In the genomic region with DNA sequence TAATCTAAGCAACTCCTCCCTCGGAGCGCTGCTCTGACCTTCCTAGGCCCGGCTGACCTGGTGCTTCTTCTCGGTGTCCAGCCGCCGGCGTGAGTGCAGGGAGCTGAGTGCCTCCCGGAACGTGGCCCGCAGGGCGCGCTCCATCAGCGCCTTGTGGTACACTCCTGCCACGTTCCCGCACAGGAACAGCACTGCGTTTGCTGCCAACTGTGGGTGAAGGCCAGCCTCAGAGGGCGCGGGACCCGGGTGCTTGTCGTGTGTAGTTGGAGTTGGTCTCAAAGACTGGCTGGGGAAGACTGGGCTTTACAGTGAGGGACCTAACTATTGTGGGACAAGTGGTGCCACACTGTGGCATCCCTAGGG, we compare ENCODE assay signal across 13 cellular contexts. TPM values are rescaled to one million over a fixed set of nuclear protein-coding genes. Genes with fewer than 3 reads are reported as not detected.
DNase-seq lines count a peak whose midpoint lies in the region; ATAC-seq and TF ChIP-seq lines count a peak whose summit lies in the region.
"Had no signal": no experiment of that assay in that cellular context is flagged by ENCODE, and none has a peak within 500 bp of the region (broad histone marks: within the 10 kb centered on the region; RNA-seq: fewer than 3 reads in every experiment).

No MANE protein-coding gene starts in this region.

- no peaks in the 10 kb centered on the region for H3K79me2 ChIP-seq in OCI-LY7 (ENCODE audit: insufficient read depth, low read depth, low read length)

- no peak overlapping the region for H3K9ac ChIP-seq in iPS-20b (ENCODE audit: low read depth, low read length)

- H3K36me3 ChIP-seq in OCI-LY7 (ENCODE audit: insufficient read depth, low read length) = no peaks in the 10 kb centered on the region
- no peaks in the 10 kb centered on the region for H3K36me3 ChIP-seq in iPS-20b (ENCODE audit: insufficient read depth, low read depth, low read length)
- H3K36me3 ChIP-seq: ovary, tibial nerve had no signal

- no peak overlapping the region for H3K27ac ChIP-seq in OCI-LY7 (ENCODE audit: low read depth, low read length, poor library complexity, severe bottlenecking)
- H3K27ac ChIP-seq in iPS-20b (ENCODE audit: low read length) = no peak overlapping the region
- H3K27ac ChIP-seq: ovary had no signal

- H3K9me2 ChIP-seq in OCI-LY7 (ENCODE audit: insufficient read depth, low read length) = no peaks in the 10 kb centered on the region

- H3K9me3 ChIP-seq in OCI-LY7 (ENCODE audit: low read length) (no peaks in the 10 kb centered on the region), iPS-20b (ENCODE audit: insufficient read depth, low read depth, low read length) (peaks cover 4% of the 10 kb centered on the region; the same call in 1 of the 2 replicates)
- H3K9me3 ChIP-seq: ovary, Peyer's patch, tibial nerve had no signal

- no peak for ATAC-seq in HG02981 (IDR thresholded peaks at IDR 0.05; ENCODE audit: unreplicated experiment)

- CTCF ChIA-PET in OCI-LY7 (lab: Charles Lee; ENCODE audit: unreplicated experiment) = interaction anchor here (0.6 to 3.0 kb wide), 3 partner anchors 31 to 105 kb away, joined by 3 to 26 read pairs (median 16); a partner anchor contains a TSS

- in situ Hi-C loops in GM13977 (cut with MboI; ENCODE audit: low pct_unique_long_range_greater_than_20kb, low sequenced_read_pairs, unreplicated experiment) = loop anchor here (5.0 to 25.0 kb wide), 2 partner anchors 106 to 331 kb away; no protein-coding TSS in a partner anchor

- no peaks in the 10 kb centered on the region for H3K9me3 Mint-ChIP-seq in activated naive CD4-positive, alpha-beta T cell treated with anti-CD3 and anti-CD28 coated beads, Interleukin-2, amount 50 U/mL, for 24 hours
- H3K9me3 Mint-ChIP-seq: activated naive CD4-positive, alpha-beta T cell treated with anti-CD3 and anti-CD28 coated beads, Interleukin-2, amount 10 ng/mL, durations not matched to agents 7 days and 5 days had no signal

- H3K4me1 ChIP-seq in OCI-LY7 (ENCODE audit: insufficient read depth, low read length, poor library complexity, severe bottlenecking) (peaks cover 30% of the 10 kb centered on the region), iPS-20b (ENCODE audit: insufficient read depth, low read length) (no peaks in the 10 kb centered on the region; the same call in 1 of the 2 replicates)

- H3K4me1 Mint-ChIP-seq in activated naive CD4-positive, alpha-beta T cell treated with anti-CD3 and anti-CD28 coated beads, Interleukin-2, amount 50 U/mL, for 24 hours = peaks cover 34% of the 10 kb centered on the region

- H3K4me3 ChIP-seq in OCI-LY7 (ENCODE audit: low read depth, low read length, poor library complexity, severe bottlenecking) (no peak overlapping the region), iPS-20b (ENCODE audit: low read length) (peak overlapping the region; percentile 62; the same call in 1 of the 2 replicates)

- H3K4me3 Mint-ChIP-seq in activated naive CD4-positive, alpha-beta T cell treated with anti-CD3 and anti-CD28 coated beads, Interleukin-2, amount 50 U/mL, for 24 hours = peak overlapping the region; percentile 88

- peaks cover 6% of the 10 kb centered on the region for H3K27me3 Mint-ChIP-seq in activated naive CD4-positive, alpha-beta T cell treated with anti-CD3 and anti-CD28 coated beads, Interleukin-2, amount 50 U/mL, for 24 hours

- no peak overlapping the region for H3K27ac Mint-ChIP-seq in activated naive CD4-positive, alpha-beta T cell treated with anti-CD3 and anti-CD28 coated beads, Interleukin-2, amount 50 U/mL, for 24 hours

- intact Hi-C loops in OCI-LY7 (cut with micrococcal nuclease; ENCODE audit: unreplicated experiment) = loop anchor here (1.0 to 10.0 kb wide), 2 partner anchors 88 to 343 kb away; no protein-coding TSS in a partner anchor

- BruUV-seq in OCI-LY7 (replicated peaks; lab: Mats Ljungman, UMichigan) = no TSS peak

- H3K4me2 ChIP-seq in OCI-LY7 (ENCODE audit: low read length) = peak overlapping the region; percentile 70; the same call in 1 of the 2 replicates

- DNase-seq in activated naive CD4-positive, alpha-beta T cell (lab: John Stamatoyannopoulos, UW) = no peak
- DNase-seq in OCI-LY7 (ENCODE audit: low spot score) (no peak), NAMALWA (ENCODE audit: low spot score) (no peak), AG08395 (ENCODE audit: low spot score) (no peak), GM13977 (ENCODE audit: low spot score) (no peak)

- no peaks in the 10 kb centered on the region for H4K20me1 ChIP-seq in OCI-LY7 (ENCODE audit: insufficient read depth, low read length)

- TF ChIP-seq CTCF in OCI-LY7 (conservative IDR thresholded peaks at IDR 0.05; ENCODE audit: low read length) = no peak
- no peak for TF ChIP-seq CTCF in GM13977 (IDR thresholded peaks at IDR 0.05; ENCODE audit: extremely low read depth, insufficient read depth, missing control alignments)

- peaks cover 2% of the 10 kb centered on the region for H3K36me3 Mint-ChIP-seq in activated naive CD4-positive, alpha-beta T cell treated with anti-CD3 and anti-CD28 coated beads, Interleukin-2, amount 50 U/mL, for 24 hours

- peaks cover 83% of the 10 kb centered on the region for H3K27me3 ChIP-seq in iPS-20b (ENCODE audit: insufficient read depth, low read length)
- H3K27me3 ChIP-seq: ovary had no signal

- H2AFZ ChIP-seq in OCI-LY7 (ENCODE audit: low read length) = no peak overlapping the region

- POLR2A ChIA-PET in OCI-LY7 (lab: Charles Lee) = interaction anchor here (0.5 to 1.2 kb wide), 3 partner anchors 23 to 57 kb away, joined by 3 to 7 read pairs (median 6); no protein-coding TSS in a partner anchor

RNA-seq across cellular contexts. Expression of a gene that starts 3.2 kb away (rescaled TPM):
- 0.26 and 2.0 TPM in 2 replicates for total RNA-seq in OCI-LY7 (2014; rRNA removed; shearing (Covaris generic))
- 3.4 and 6.0 TPM in 2 replicates for total RNA-seq in OCI-LY7 (2022)

RNA-seq across cellular contexts. Expression of a gene that starts 8.1 kb away (rescaled TPM):
- total RNA-seq in OCI-LY7 (2014; rRNA removed; shearing (Covaris generic)) = 8.1 and 13.8 TPM in 2 replicates
- total RNA-seq in OCI-LY7 (2022) = 14.5 and 18.8 TPM in 2 replicates
- total RNA-seq: Daoy had no signal

RNA-seq across cellular contexts. Expression of a gene that starts 20.4 kb away (rescaled TPM):
- 15.8 and 17.9 TPM in 2 replicates for total RNA-seq in OCI-LY7 (2014; rRNA removed; shearing (Covaris generic))
- 28.3 and 30.5 TPM in 2 replicates for total RNA-seq in OCI-LY7 (2022)

RNA-seq across cellular contexts. Expression of a gene that starts 21.8 kb away (rescaled TPM):
- total RNA-seq in OCI-LY7 (2014; rRNA removed; shearing (Covaris generic)) = 15.7 and 18.2 TPM in 2 replicates
- 37.6 TPM in 2 replicates for total RNA-seq in OCI-LY7 (2022)

RNA-seq across cellular contexts. Expression of a gene that starts 23.9 kb away (rescaled TPM):
- not detected in 2 replicates for total RNA-seq in OCI-LY7 (2014; rRNA removed; shearing (Covaris generic))
- 1.6 and 3.2 TPM in 2 replicates for total RNA-seq in OCI-LY7 (2022)
